8 cellular contexts compared by ENCODE assay signal in genomic region chr6:150395388-150396009, GRCh38. TPM values are rescaled to one million over a fixed set of nuclear protein-coding genes. Genes with fewer than 3 reads are reported as not detected.
DNase-seq lines count a peak whose midpoint lies in the region; ATAC-seq lines count a peak whose summit lies in the region.

No MANE protein-coding gene starts in this region.

- CTCF ChIA-PET in activated CD4-positive, alpha-beta T cell treated with anti-CD3 and anti-CD28 coated beads for 36 hours (lab: Charles Lee) = interaction anchor here (0.6 to 3.9 kb wide), 35 partner anchors 9 to 1204 kb away, joined by 3 to 56 read pairs (median 3); no protein-coding TSS in a partner anchor

- no peak overlapping the region for H3K4me3 Mint-ChIP-seq in activated CD4-positive, alpha-beta T cell treated with anti-CD3 and anti-CD28 coated beads for 36 hours
- no peak overlapping the region for H3K4me3 Mint-ChIP-seq in activated naive CD8-positive, alpha-beta T cell treated with anti-CD3 and anti-CD28 coated beads for 36 hours

- H3K36me3 Mint-ChIP-seq in activated CD4-positive, alpha-beta T cell treated with anti-CD3 and anti-CD28 coated beads for 36 hours (ENCODE audit: low read depth) = no peaks in the 10 kb centered on the region
- no peaks in the 10 kb centered on the region for H3K36me3 Mint-ChIP-seq in activated naive CD8-positive, alpha-beta T cell treated with anti-CD3 and anti-CD28 coated beads for 36 hours

- H3K27me3 Mint-ChIP-seq in activated CD4-positive, alpha-beta T cell treated with anti-CD3 and anti-CD28 coated beads for 36 hours = peaks cover 5% of the 10 kb centered on the region
- peaks cover 4% of the 10 kb centered on the region for H3K27me3 Mint-ChIP-seq in activated naive CD8-positive, alpha-beta T cell treated with anti-CD3 and anti-CD28 coated beads for 36 hours

- intact Hi-C loops in activated CD4-positive, alpha-beta T cell treated with anti-CD3 and anti-CD28 coated beads for 36 hours (cut with DNase I, micrococcal nuclease) = loop anchor here (1.0 to 5.0 kb wide), 3 partner anchors 315 to 422 kb away; no protein-coding TSS in a partner anchor
- intact Hi-C loops in left cardiac atrium (cut with DNase I) = loop anchor here in 1 of 2 donors (2.0 kb wide), 1 partner anchor 315 kb away; no protein-coding TSS in a partner anchor

- H3K9me3 Mint-ChIP-seq in activated CD4-positive, alpha-beta T cell treated with anti-CD3 and anti-CD28 coated beads for 36 hours (ENCODE audit: low read depth) = no peaks in the 10 kb centered on the region
- H3K9me3 Mint-ChIP-seq in activated naive CD8-positive, alpha-beta T cell treated with anti-CD3 and anti-CD28 coated beads for 36 hours = no peaks in the 10 kb centered on the region

- no peaks in the 10 kb centered on the region for H3K4me1 Mint-ChIP-seq in activated CD4-positive, alpha-beta T cell treated with anti-CD3 and anti-CD28 coated beads for 36 hours
- no peaks in the 10 kb centered on the region for H3K4me1 Mint-ChIP-seq in activated naive CD8-positive, alpha-beta T cell treated with anti-CD3 and anti-CD28 coated beads for 36 hours

- ATAC-seq in activated CD4-positive, alpha-beta T cell treated with anti-CD3 and anti-CD28 coated beads for 36 hours = peak; percentile 77
- ATAC-seq in HG03175 (IDR thresholded peaks at IDR 0.05; ENCODE audit: unreplicated experiment) (peak; percentile 69), left cardiac atrium (peak; percentile 44 to 83), GM21360 (IDR thresholded peaks at IDR 0.05; ENCODE audit: unreplicated experiment) (no peak)

- POLR2A ChIA-PET in activated CD4-positive, alpha-beta T cell treated with anti-CD3 and anti-CD28 coated beads for 36 hours (lab: Charles Lee) = no interaction called here

- H3K27ac Mint-ChIP-seq in activated CD4-positive, alpha-beta T cell treated with anti-CD3 and anti-CD28 coated beads for 36 hours = no peak overlapping the region
- no peak overlapping the region for H3K27ac Mint-ChIP-seq in activated naive CD8-positive, alpha-beta T cell treated with anti-CD3 and anti-CD28 coated beads for 36 hours

- peak; percentile 55 for DNase-seq in activated CD4-positive, alpha-beta T cell treated with anti-CD3 and anti-CD28 coated beads for 36 hours
- DNase-seq in activated CD4-positive, alpha-beta T cell treated with anti-CD3 and anti-CD28 coated beads, Interleukin-2, amount 50 U/mL, for 1 hour = no peak
- DNase-seq in NCI-H69 (lab: John Stamatoyannopoulos, UW) = peak; percentile 84
- peak; percentile 25 for DNase-seq in activated naive CD8-positive, alpha-beta T cell treated with anti-CD3 and anti-CD28 coated beads for 36 hours
- DNase-seq in left cardiac atrium = peak; percentile 35
- DNase-seq in putamen (ENCODE audit: low spot score) = peak; percentile 49

RNA-seq across cellular contexts. Expression of gene IYD, which starts 26.7 kb away (rescaled TPM):
- total RNA-seq in activated CD4-positive, alpha-beta T cell treated with anti-CD3 and anti-CD28 coated beads for 36 hours = not detected
- total RNA-seq in activated naive CD8-positive, alpha-beta T cell treated with anti-CD3 and anti-CD28 coated beads for 36 hours = not detected
- total RNA-seq in left cardiac atrium = not detected
